In genomic region chr14:55348766-55349453, GRCh38 we compare ENCODE assay signal across 9 cellular contexts.
DNase-seq lines count a peak whose midpoint lies in the region; ATAC-seq, FAIRE-seq and TF ChIP-seq lines count a peak whose summit lies in the region.
"Had no signal": no experiment of that assay in that cellular context is flagged by ENCODE, and none has a peak within 500 bp of the region (broad histone marks: within the 10 kb centered on the region; RNA-seq: fewer than 3 reads in every experiment).

No MANE protein-coding gene starts in this region.

- ATAC-seq in HG03108 (IDR thresholded peaks at IDR 0.05; ENCODE audit: unreplicated experiment) (peak; percentile 52), left cardiac atrium (no peak)

- CTCF ChIA-PET in activated naive CD4-positive, alpha-beta T cell treated with anti-CD3 and anti-CD28 coated beads for 36 hours (lab: Charles Lee), result interaction anchor here (1.4 to 5.0 kb wide), 2 partner anchors 11 to 79 kb away, joined by 5 to 27 read pairs; partner anchors contain the start of gene FBXO34

- peaks cover 53% of the 10 kb centered on the region for H3K4me1 Mint-ChIP-seq in activated naive CD4-positive, alpha-beta T cell treated with anti-CD3 and anti-CD28 coated beads for 36 hours (ENCODE audit: low read depth)

- 55 to 58% methylated on average over 4 of the region's 4 CpGs for WGBS in thyroid gland, 2 donors

- H3K36me3 ChIP-seq in bronchial epithelial cell (ENCODE audit: control insufficient read depth, insufficient read depth, low read length), result peaks cover 2% of the 10 kb centered on the region
- H3K36me3 ChIP-seq in thyroid gland, result peaks cover 0 to 4% of the 10 kb centered on the region in 2 donors

- H3K4me3 Mint-ChIP-seq in activated naive CD4-positive, alpha-beta T cell treated with anti-CD3 and anti-CD28 coated beads for 36 hours, result no peak overlapping the region

- H3K27ac ChIP-seq in thyroid gland, result peak overlapping the region; percentile 48 to 62 (median 56)

- no peaks in the 10 kb centered on the region for H3K27me3 ChIP-seq in bronchial epithelial cell (ENCODE audit: control insufficient read depth, insufficient read depth, low read length)
- no peaks in the 10 kb centered on the region for H3K27me3 ChIP-seq in thyroid gland

- intact Hi-C loops in activated naive CD4-positive, alpha-beta T cell treated with anti-CD3 and anti-CD28 coated beads for 36 hours (cut with micrococcal nuclease), result loop anchor here (2.0 kb wide), 1 partner anchor 42 kb away; no protein-coding TSS in a partner anchor
- intact Hi-C loops in thyroid gland (cut with DNase I) (no loop called here), left cardiac atrium (cut with DNase I) (no loop called here)

- TF ChIP-seq CTCF in bronchial epithelial cell (IDR thresholded peaks at IDR 0.05; ENCODE audit: insufficient read depth, low read length, severe bottlenecking) (no peak), thyroid gland (IDR thresholded peaks at IDR 0.05) (no peak)

- no peak overlapping the region for H3K27ac Mint-ChIP-seq in activated naive CD4-positive, alpha-beta T cell treated with anti-CD3 and anti-CD28 coated beads for 36 hours

- H3K27me3 Mint-ChIP-seq in activated naive CD4-positive, alpha-beta T cell treated with anti-CD3 and anti-CD28 coated beads for 36 hours (ENCODE audit: low read depth), result no peaks in the 10 kb centered on the region

- peaks cover 66 to 72% of the 10 kb centered on the region in 2 donors for H3K4me1 ChIP-seq in thyroid gland

- H3K4me3 ChIP-seq in bronchial epithelial cell (ENCODE audit: low read depth, low read length) (no peak overlapping the region), thyroid gland (replicated peaks in 1 of 3) (no peak overlapping the region)

- no peaks in the 10 kb centered on the region for H3K9me3 Mint-ChIP-seq in activated naive CD4-positive, alpha-beta T cell treated with anti-CD3 and anti-CD28 coated beads for 36 hours

- no peak for FAIRE-seq in bronchial epithelial cell (lab: Jason Lieb, UNC)

- no peaks in the 10 kb centered on the region for H3K9me3 ChIP-seq in thyroid gland

- TF ChIP-seq POLR2A in thyroid gland (IDR thresholded peaks at IDR 0.05), result no peak

- peaks cover 11% of the 10 kb centered on the region for H3K36me3 Mint-ChIP-seq in activated naive CD4-positive, alpha-beta T cell treated with anti-CD3 and anti-CD28 coated beads for 36 hours (ENCODE audit: low read depth)

- peak; percentile 22 for DNase-seq in activated naive CD4-positive, alpha-beta T cell treated with anti-CD3 and anti-CD28 coated beads for 36 hours
- no peak for DNase-seq in activated naive CD4-positive, alpha-beta T cell (lab: John Stamatoyannopoulos, UW)
- DNase-seq in bronchial epithelial cell (ENCODE audit: low read depth), result peak; percentile 78
- no peak for DNase-seq in thyroid gland
- DNase-seq in activated CD8-positive, alpha-beta memory T cell treated with anti-CD3 and anti-CD28 coated beads, Interleukin-2, amount 50 U/mL, for 4 hours, result no peak
- no peak for DNase-seq in GM03348 (ENCODE audit: low spot score)
- no peak for DNase-seq in left cardiac atrium
- DNase-seq: hippocampal formation had no signal

Comparison
In these comparisons a context has a peak if more than half of its experiments do, and no peak if none do; other contexts are left out.
1. DNase-seq: peak in activated naive CD4-positive, alpha-beta T cell treated with anti-CD3 and anti-CD28 coated beads for 36 hours (single experiment) and bronchial epithelial cell (single experiment); none in activated naive CD4-positive, alpha-beta T cell (0 of 4), thyroid gland (0 of 2), activated CD8-positive, alpha-beta memory T cell treated with anti-CD3 and anti-CD28 coated beads, Interleukin-2, amount 50 U/mL, for 4 hours (single experiment), GM03348 (single experiment) and left cardiac atrium (single experiment).